In the genomic region with DNA sequence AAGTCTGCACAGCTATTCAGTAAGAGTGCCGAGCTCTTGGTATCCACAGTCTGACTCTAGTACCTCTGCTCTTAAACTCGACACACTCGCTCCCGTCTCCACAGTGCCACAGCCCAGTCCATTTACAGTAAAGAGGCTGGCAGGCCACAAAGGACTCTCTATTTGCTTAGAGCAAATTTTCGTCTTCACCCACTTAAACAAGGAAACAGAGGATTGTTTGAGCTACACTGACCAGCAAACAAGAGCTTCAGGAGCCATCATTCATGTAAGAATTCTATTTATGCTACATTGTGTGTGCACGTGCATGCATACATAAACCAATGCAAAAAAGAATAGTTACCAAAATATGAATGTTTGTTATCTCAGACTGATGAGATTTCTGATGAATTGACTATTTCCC, we compare ENCODE assay signal across 17 cellular contexts.
"Had no signal": no experiment of that assay in that cellular context is flagged by ENCODE, and none has a peak within 500 bp of the region (broad histone marks: within the 10 kb centered on the region; RNA-seq: fewer than 3 reads in every experiment).

No MANE protein-coding gene starts in this region.

- H3K27ac ChIP-seq: epithelial cell of prostate, right atrium auricular region, suprapubic skin, upper lobe of left lung had no signal

- DNase-seq: activated CD4-positive, alpha-beta T cell treated with anti-CD3 and anti-CD28 coated beads, Interleukin-2, amount 50 U/mL, for 4 hours; activated CD4-positive, CD25-positive, alpha-beta regulatory T cell treated with anti-CD3 and anti-CD28 coated beads, Interleukin-2, amount 50 U/mL, for 72 hours; activated naive CD4-positive, alpha-beta T cell treated with anti-CD3 and anti-CD28 coated beads for 36 hours; activated naive CD8-positive, alpha-beta T cell treated with anti-CD3 and anti-CD28 coated beads, Interleukin-2, amount 50 U/mL, for 24 hours; aorta; dermis blood vessel endothelial cell; effector memory CD8-positive, alpha-beta T cell; head of caudate nucleus; mesenchymal stem cell; occipital lobe; small intestine; stimulated activated CD4-positive, alpha-beta T cell treated with anti-CD3 and anti-CD28 coated beads, Interleukin-4, amount 100 ng/mL, for 24 hours; stimulated activated naive CD4-positive, alpha-beta T cell treated with Interleukin-2 at 50 U/mL for 16 hours; upper lobe of left lung had no signal
